Comparison of ENCODE assay signal across 1 cellular context in genomic region chr12:68804654-68805591, GRCh38.
TF ChIP-seq lines count a peak whose summit lies in the region.

No MANE protein-coding gene starts in this region.

TF ChIP-seq in HepG2, 621 proteins besides CTCF, POLR2A, EP300 and RAD21 (continued from another document):
- TF ChIP-seq MZF1 (CRISPR knock-in tag; IDR thresholded peaks at IDR 0.05; ENCODE audit: borderline replicate concordance): no peak
